In genomic region chr18:57908092-57908491, GRCh38 we compare ENCODE assay signal across 3 cellular contexts.
TF ChIP-seq lines count a peak whose summit lies in the region.

No MANE protein-coding gene starts in this region.

TF ChIP-seq in liver, 16 proteins besides CTCF, POLR2A, EP300 and RAD21 (continued from another document):
- no peak for TF ChIP-seq ZBTB33 (IDR thresholded peaks at IDR 0.05)

TF ChIP-seq in HepG2, 621 proteins besides CTCF, POLR2A, EP300 and RAD21 (continued from another document):
- TF ChIP-seq UBTF (CRISPR knock-in tag; IDR thresholded peaks at IDR 0.05) (no peak), IRF1 (CRISPR knock-in tag; IDR thresholded peaks at IDR 0.05; ENCODE audit: low read depth) (no peak), ATF3 (CRISPR knock-in tag; IDR thresholded peaks at IDR 0.05) (no peak), DNMT1 (CRISPR knock-in tag; IDR thresholded peaks at IDR 0.05) (no peak), NFATC3 (CRISPR knock-in tag; IDR thresholded peaks at IDR 0.05) (no peak), PHF8 (CRISPR knock-in tag; IDR thresholded peaks at IDR 0.05) (no peak), PRDM15 (CRISPR knock-in tag; IDR thresholded peaks at IDR 0.05) (no peak), KAT8 (CRISPR knock-in tag; IDR thresholded peaks at IDR 0.05) (no peak), HDAC6 (IDR thresholded peaks at IDR 0.05; ENCODE audit: low read depth, low read length) (no peak), ZSCAN25 (CRISPR knock-in tag; IDR thresholded peaks at IDR 0.05) (no peak), CCAR2 (optimal IDR thresholded peaks at IDR 0.05; ENCODE audit: low read depth, low read length) (no peak), NFKBIZ (CRISPR knock-in tag; IDR thresholded peaks at IDR 0.05) (no peak), RAD51 (IDR thresholded peaks at IDR 0.05; ENCODE audit: borderline replicate concordance) (no peak), DR1 (CRISPR knock-in tag; IDR thresholded peaks at IDR 0.05) (no peak)

TF ChIP-seq in SK-N-SH treated with all-trans-retinoic acid at 6 μM for 48 hours, 23 proteins besides CTCF, POLR2A, EP300 and RAD21 (continued from another document):
- TF ChIP-seq CSRNP3 (CRISPR knock-in tag; IDR thresholded peaks at IDR 0.05) (no peak), CREB5 (CRISPR knock-in tag; IDR thresholded peaks at IDR 0.05; ENCODE audit: low read depth) (no peak), OSR1 (CRISPR knock-in tag; IDR thresholded peaks at IDR 0.05) (no peak), POU6F1 (CRISPR knock-in tag; IDR thresholded peaks at IDR 0.05; ENCODE audit: borderline replicate concordance, low read depth) (no peak), ZNF565 (CRISPR knock-in tag; conservative IDR thresholded peaks at IDR 0.05; ENCODE audit: low read depth) (no peak), ZNF70 (CRISPR knock-in tag; IDR thresholded peaks at IDR 0.05) (no peak)
